ENCODE assay signal across 28 cellular contexts in the genomic region with DNA sequence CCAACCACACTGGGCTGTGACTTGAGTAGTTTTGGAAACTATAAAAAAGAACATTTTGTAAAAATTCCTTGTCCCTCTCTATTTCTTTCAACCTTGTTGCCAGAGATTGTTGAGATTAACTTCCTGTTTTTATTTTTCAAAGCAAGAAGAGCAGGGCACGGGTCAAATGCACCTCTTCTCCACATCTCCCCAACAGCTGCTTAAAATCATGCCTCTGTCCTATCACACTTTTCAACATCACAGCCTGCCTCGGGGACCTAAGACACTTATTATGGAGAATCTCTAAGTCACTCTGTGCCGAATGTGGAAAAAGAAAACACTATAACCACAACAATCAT.
"Had no signal": no experiment of that assay in that cellular context is flagged by ENCODE, and none has a peak within 500 bp of the region (broad histone marks: within the 10 kb centered on the region; RNA-seq: fewer than 3 reads in every experiment).

No MANE protein-coding gene starts in this region.

- H3K27me3 ChIP-seq: heart right ventricle, pancreas, upper lobe of left lung had no signal

- H3K9me3 ChIP-seq: heart right ventricle, left ventricle myocardium inferior, pancreas, prostate gland, upper lobe of left lung had no signal

- FAIRE-seq: endothelial cell of umbilical vein, islet of Langerhans, pancreas had no signal

- DNase-seq: activated CD4-positive, alpha-beta T cell treated with anti-CD3 and anti-CD28 coated beads for 48 hours; activated CD4-positive, alpha-beta T cell treated with anti-CD3 and anti-CD28 coated beads, Interleukin-2, amount 50 U/mL, for 48 hours; activated CD8-positive, alpha-beta memory T cell treated with anti-CD3 and anti-CD28 coated beads, Interleukin-2, amount 50 U/mL, for 4 hours; activated effector memory CD4-positive, alpha-beta T cell treated with anti-CD3 and anti-CD28 coated beads, Interleukin-2, amount 50 U/mL, for 16 hours; activated naive CD4-positive, alpha-beta T cell treated with anti-CD3 and anti-CD28 coated beads for 36 hours; activated naive CD8-positive, alpha-beta T cell treated with anti-CD3 and anti-CD28 coated beads for 36 hours; activated T-cell treated with anti-CD3 and anti-CD28 coated beads, Interleukin-2, amount 50 U/mL, for 1 hour; cortex of kidney; effector memory CD8-positive, alpha-beta T cell; foreskin melanocyte; heart right ventricle; left ventricle myocardium inferior; naive thymus-derived CD8-positive, alpha-beta T cell; nucleus accumbens; pancreas; retina; stimulated activated CD4-positive, alpha-beta T cell treated with anti-CD3 and anti-CD28 coated beads, Interleukin-4, amount 100 ng/mL, for 24 hours; stimulated activated naive CD8-positive, alpha-beta T cell treated with anti-CD3 and anti-CD28 coated beads, Interleukin-15, amount 100 ng/mL, for 72 hours; substantia nigra; upper lobe of left lung; WERI-Rb-1 had no signal

- H3K27ac ChIP-seq: heart right ventricle, left ventricle myocardium inferior, pancreas, skin epidermis, upper lobe of left lung, WERI-Rb-1 had no signal

- H3K4me1 ChIP-seq: left ventricle myocardium inferior, pancreas, prostate gland had no signal

- H3K4me3 ChIP-seq: heart right ventricle, left ventricle myocardium inferior, pancreas, prostate gland, skin epidermis, upper lobe of left lung had no signal

- ATAC-seq: activated CD4-positive, CD25-positive, alpha-beta regulatory T cell treated with anti-CD3 and anti-CD28 coated beads, Interleukin-2, amount 50 U/mL, for 24 hours; effector memory CD8-positive, alpha-beta T cell; heart right ventricle; naive thymus-derived CD8-positive, alpha-beta T cell; pancreas; sciatic nerve; stimulated activated effector memory CD8-positive, alpha-beta T cell treated with anti-CD3 and anti-CD28 coated beads, Interleukin-12 subunit alpha, Interleukin-12 subunit beta, amount 100 ng/mL, for 72 hours; stimulated activated naive CD8-positive, alpha-beta T cell treated with anti-CD3 and anti-CD28 coated beads, Interleukin-15, amount 100 ng/mL, for 72 hours had no signal

- H3K36me3 ChIP-seq: heart right ventricle, left ventricle myocardium inferior, pancreas, prostate gland, upper lobe of left lung, WERI-Rb-1 had no signal
